Comparison of ENCODE assay signal across 9 cellular contexts in the genomic region with DNA sequence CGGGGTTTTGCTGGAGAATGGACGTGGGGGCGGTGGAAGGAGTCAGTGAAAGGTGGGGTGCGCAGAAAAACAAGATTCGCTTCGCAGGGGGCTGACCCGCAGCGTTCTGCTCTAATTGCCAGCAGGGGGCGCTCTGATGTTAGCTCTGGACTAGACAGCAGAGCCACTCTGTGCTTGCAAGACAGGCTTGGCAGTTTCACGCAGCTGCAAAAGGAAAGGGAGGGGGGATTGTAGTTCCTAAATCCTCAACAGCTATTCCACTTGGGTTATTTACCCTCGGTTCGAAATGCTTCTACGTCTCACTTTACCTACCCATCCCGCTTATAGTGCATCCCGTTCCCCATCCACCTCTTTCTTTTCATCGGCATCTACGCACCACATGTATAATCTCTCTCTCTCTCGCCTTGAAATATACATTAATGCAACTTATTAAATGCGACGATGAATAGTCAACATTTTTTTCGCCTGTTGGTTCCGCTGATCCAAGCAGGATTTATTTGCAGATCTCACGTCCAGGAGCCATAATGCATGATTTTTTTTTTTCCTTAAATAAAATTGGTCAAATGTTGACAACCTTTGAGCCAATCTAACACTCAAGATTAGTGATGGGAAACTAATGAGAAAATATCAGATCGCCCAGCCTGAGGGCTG.
DNase-seq lines count a peak whose midpoint lies in the region; ATAC-seq and TF ChIP-seq lines count a peak whose summit lies in the region.
"Had no signal": no experiment of that assay in that cellular context is flagged by ENCODE, and none has a peak within 500 bp of the region (broad histone marks: within the 10 kb centered on the region; RNA-seq: fewer than 3 reads in every experiment).

No MANE protein-coding gene starts in this region.

- H3K27ac ChIP-seq in smooth muscle cell (ENCODE audit: low read depth): no peak overlapping the region
- H3K27ac ChIP-seq: BLaER1 had no signal

- no peak overlapping the region for H2AFZ ChIP-seq in smooth muscle cell (ENCODE audit: low read depth)

- 5% methylated on average over 24 of the region's 24 CpGs for WGBS in smooth muscle cell (ENCODE audit: low lambda C conversion rate)

- no peaks in the 10 kb centered on the region for H3K79me2 ChIP-seq in smooth muscle cell (ENCODE audit: low read depth)

- H3K9ac ChIP-seq in smooth muscle cell (ENCODE audit: low read depth): no peak overlapping the region
- H3K9ac ChIP-seq: BLaER1 had no signal

- H4K20me1 ChIP-seq in smooth muscle cell (ENCODE audit: low read depth): no peaks in the 10 kb centered on the region
- H4K20me1 ChIP-seq: BLaER1 had no signal

- H3K9me3 ChIP-seq in smooth muscle cell (replicated peaks; ENCODE audit: low read depth): no peaks in the 10 kb centered on the region

- H3K4me1 ChIP-seq in smooth muscle cell (ENCODE audit: low read depth): peaks cover 64% of the 10 kb centered on the region
- H3K4me1 ChIP-seq: BLaER1 had no signal

- H3K4me3 ChIP-seq in smooth muscle cell: peak overlapping the region; percentile 32
- H3K4me3 ChIP-seq: BLaER1 had no signal

- peak; percentile 21 for DNase-seq in activated gamma-delta T cell treated with Interleukin-2 at 50 U/mL for 16 hours
- DNase-seq in activated gamma-delta T cell (lab: John Stamatoyannopoulos, UW): no peak
- DNase-seq in NCI-H2081 (lab: John Stamatoyannopoulos, UW): peak; percentile 90 to 94
- DNase-seq in T1000 (lab: John Stamatoyannopoulos, UW): peak; percentile 6
- DNase-seq in T47D (ENCODE audit: low read depth in 1 of 2, low spot score in 1 of 2): peak; percentile 83 to 88
- DNase-seq in iPS-NIHi7 (ENCODE audit: extremely low spot score): peak; percentile 82
- peak; percentile 53 for DNase-seq in smooth muscle cell (lab: John Stamatoyannopoulos, UW; ENCODE audit: unreplicated experiment)

- TF ChIP-seq CTCF in smooth muscle cell (IDR thresholded peaks at IDR 0.05; ENCODE audit: borderline replicate concordance, insufficient read depth, poor library complexity, severe bottlenecking): peak; percentile 95

- no peaks in the 10 kb centered on the region for H3K36me3 ChIP-seq in smooth muscle cell (ENCODE audit: low read depth)
- H3K36me3 ChIP-seq: BLaER1 had no signal

- peak overlapping the region; percentile 91 for H3K4me2 ChIP-seq in smooth muscle cell
- H3K4me2 ChIP-seq: BLaER1 had no signal

- H3F3A ChIP-seq in smooth muscle cell (ENCODE audit: low read depth): no peaks in the 10 kb centered on the region

- H3K27me3 ChIP-seq in smooth muscle cell (ENCODE audit: low read depth): peaks cover 86% of the 10 kb centered on the region

- in situ Hi-C loops in T47D (cut with HindIII; ENCODE audit: low pct_unique_long_range_greater_than_20kb, low sequenced_read_pairs): no loop called here

- peak; percentile 79 for ATAC-seq in HG02943 (IDR thresholded peaks at IDR 0.05; ENCODE audit: low read depth, unreplicated experiment)
